ENCODE assay signal across 5 cellular contexts in genomic region chr16:74425761-74426160, GRCh38. TPM values are rescaled to one million over a fixed set of nuclear protein-coding genes. Genes with fewer than 3 reads are reported as not detected.
"Had no signal": no experiment of that assay in that cellular context is flagged by ENCODE, and none has a peak within 500 bp of the region (broad histone marks: within the 10 kb centered on the region; RNA-seq: fewer than 3 reads in every experiment).

No MANE protein-coding gene starts in this region.

RNA-seq across cellular contexts. Expression of gene CLEC18B, which starts 4.5 kb away (rescaled TPM):
- total RNA-seq: activated naive CD4-positive, alpha-beta T cell treated with anti-CD3 and anti-CD28 coated beads for 36 hours; ascending aorta had no signal

RNA-seq across cellular contexts. Expression of gene NPIPB15, which starts 49.7 kb away (rescaled TPM):
- total RNA-seq: activated naive CD8-positive, alpha-beta T cell treated with anti-CD3 and anti-CD28 coated beads for 36 hours; activated naive CD8-positive, alpha-beta T cell treated with anti-CD3 and anti-CD28 coated beads, Interleukin-2, amount 10 ng/mL, durations not matched to agents 7 days and 5 days; ascending aorta; cardiac septum had no signal
